2 cellular contexts compared by ENCODE assay signal in genomic region chr5:66633754-66634153, GRCh38.
A peak's percentile ranks its signal among the peaks of the same experiment; 100 is the strongest.
TF ChIP-seq lines count a peak whose summit lies in the region.

No MANE protein-coding gene starts in this region.

TF ChIP-seq in HepG2, 621 proteins besides CTCF, POLR2A, EP300 and RAD21 (continued from another document):
- TF ChIP-seq, protein P1, sequence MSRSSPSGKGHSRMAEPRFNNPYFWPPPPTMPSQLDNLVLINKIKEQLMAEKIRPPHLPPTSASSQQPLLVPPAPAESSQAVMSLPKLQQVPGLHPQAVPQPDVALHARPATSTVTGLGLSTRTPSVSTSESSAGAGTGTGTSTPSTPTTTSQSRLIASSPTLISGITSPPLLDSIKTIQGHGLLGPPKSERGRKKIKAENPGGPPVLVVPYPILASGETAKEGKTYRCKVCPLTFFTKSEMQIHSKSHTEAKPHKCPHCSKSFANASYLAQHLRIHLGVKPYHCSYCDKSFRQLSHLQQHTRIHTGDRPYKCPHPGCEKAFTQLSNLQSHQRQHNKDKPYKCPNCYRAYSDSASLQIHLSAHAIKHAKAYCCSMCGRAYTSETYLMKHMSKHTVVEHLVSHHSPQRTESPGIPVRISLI (CRISPR knock-in tag; IDR thresholded peaks at IDR 0.05; ENCODE audit: borderline replicate concordance): no peak
- peak; percentile 91; the same call in 1 of the 2 replicates for TF ChIP-seq SIX1 (CRISPR knock-in tag; IDR thresholded peaks at IDR 0.05; ENCODE audit: borderline replicate concordance)
- no peak for TF ChIP-seq ZNF572 (CRISPR knock-in tag; IDR thresholded peaks at IDR 0.05)
- no peak for TF ChIP-seq ZNF703 (CRISPR knock-in tag; IDR thresholded peaks at IDR 0.05; ENCODE audit: borderline replicate concordance)
- 0 out of 2 replicates have a peak, but pooled peaks have one; percentile 23 for TF ChIP-seq ZBTB43 (CRISPR knock-in tag; conservative IDR thresholded peaks at IDR 0.05)
- no peak for TF ChIP-seq ZNF724P (CRISPR knock-in tag; IDR thresholded peaks at IDR 0.05; ENCODE audit: borderline replicate concordance)
- TF ChIP-seq MZF1 (CRISPR knock-in tag; IDR thresholded peaks at IDR 0.05; ENCODE audit: borderline replicate concordance): no peak
- TF ChIP-seq, protein P2, sequence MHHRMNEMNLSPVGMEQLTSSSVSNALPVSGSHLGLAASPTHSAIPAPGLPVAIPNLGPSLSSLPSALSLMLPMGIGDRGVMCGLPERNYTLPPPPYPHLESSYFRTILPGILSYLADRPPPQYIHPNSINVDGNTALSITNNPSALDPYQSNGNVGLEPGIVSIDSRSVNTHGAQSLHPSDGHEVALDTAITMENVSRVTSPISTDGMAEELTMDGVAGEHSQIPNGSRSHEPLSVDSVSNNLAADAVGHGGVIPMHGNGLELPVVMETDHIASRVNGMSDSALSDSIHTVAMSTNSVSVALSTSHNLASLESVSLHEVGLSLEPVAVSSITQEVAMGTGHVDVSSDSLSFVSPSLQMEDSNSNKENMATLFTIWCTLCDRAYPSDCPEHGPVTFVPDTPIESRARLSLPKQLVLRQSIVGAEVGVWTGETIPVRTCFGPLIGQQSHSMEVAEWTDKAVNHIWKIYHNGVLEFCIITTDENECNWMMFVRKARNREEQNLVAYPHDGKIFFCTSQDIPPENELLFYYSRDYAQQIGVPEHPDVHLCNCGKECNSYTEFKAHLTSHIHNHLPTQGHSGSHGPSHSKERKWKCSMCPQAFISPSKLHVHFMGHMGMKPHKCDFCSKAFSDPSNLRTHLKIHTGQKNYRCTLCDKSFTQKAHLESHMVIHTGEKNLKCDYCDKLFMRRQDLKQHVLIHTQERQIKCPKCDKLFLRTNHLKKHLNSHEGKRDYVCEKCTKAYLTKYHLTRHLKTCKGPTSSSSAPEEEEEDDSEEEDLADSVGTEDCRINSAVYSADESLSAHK (CRISPR knock-in tag; IDR thresholded peaks at IDR 0.05; ENCODE audit: borderline replicate concordance): no peak
- TF ChIP-seq FOXA3 (CRISPR knock-in tag; IDR thresholded peaks at IDR 0.05): peak; percentile 71
- 0 out of 2 replicates have a peak, but pooled peaks have one; percentile 27 for TF ChIP-seq ZNF770 (CRISPR knock-in tag; IDR thresholded peaks at IDR 0.05)

TF ChIP-seq in WTC11, 78 proteins besides CTCF, POLR2A, EP300 and RAD21 (continued from another document):
- TF ChIP-seq AR (CRISPR knock-in tag; IDR thresholded peaks at IDR 0.05) (no peak), MLX (CRISPR knock-in tag; IDR thresholded peaks at IDR 0.05) (no peak), ZNF232 (CRISPR knock-in tag; IDR thresholded peaks at IDR 0.05) (no peak), ZNF281 (CRISPR knock-in tag; IDR thresholded peaks at IDR 0.05) (no peak), ARID4B (CRISPR knock-in tag; IDR thresholded peaks at IDR 0.05; ENCODE audit: borderline replicate concordance) (no peak), JAZF1 (CRISPR knock-in tag; IDR thresholded peaks at IDR 0.05) (no peak), AFF4 (CRISPR knock-in tag; IDR thresholded peaks at IDR 0.05; ENCODE audit: borderline replicate concordance) (no peak), GRHL2 (CRISPR knock-in tag; IDR thresholded peaks at IDR 0.05; ENCODE audit: insufficient replicate concordance, severe bottlenecking) (no peak), MYBL2 (CRISPR knock-in tag; IDR thresholded peaks at IDR 0.05) (no peak), ZNF532 (CRISPR knock-in tag; IDR thresholded peaks at IDR 0.05; ENCODE audit: borderline replicate concordance) (no peak), FOXP1 (CRISPR knock-in tag; IDR thresholded peaks at IDR 0.05; ENCODE audit: borderline replicate concordance) (no peak)
- TF ChIP-seq, protein P3, sequence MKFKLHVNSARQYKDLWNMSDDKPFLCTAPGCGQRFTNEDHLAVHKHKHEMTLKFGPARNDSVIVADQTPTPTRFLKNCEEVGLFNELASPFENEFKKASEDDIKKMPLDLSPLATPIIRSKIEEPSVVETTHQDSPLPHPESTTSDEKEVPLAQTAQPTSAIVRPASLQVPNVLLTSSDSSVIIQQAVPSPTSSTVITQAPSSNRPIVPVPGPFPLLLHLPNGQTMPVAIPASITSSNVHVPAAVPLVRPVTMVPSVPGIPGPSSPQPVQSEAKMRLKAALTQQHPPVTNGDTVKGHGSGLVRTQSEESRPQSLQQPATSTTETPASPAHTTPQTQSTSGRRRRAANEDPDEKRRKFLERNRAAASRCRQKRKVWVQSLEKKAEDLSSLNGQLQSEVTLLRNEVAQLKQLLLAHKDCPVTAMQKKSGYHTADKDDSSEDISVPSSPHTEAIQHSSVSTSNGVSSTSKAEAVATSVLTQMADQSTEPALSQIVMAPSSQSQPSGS (CRISPR knock-in tag; IDR thresholded peaks at IDR 0.05; ENCODE audit: borderline replicate concordance, low read depth): no peak
- TF ChIP-seq, protein P4, sequence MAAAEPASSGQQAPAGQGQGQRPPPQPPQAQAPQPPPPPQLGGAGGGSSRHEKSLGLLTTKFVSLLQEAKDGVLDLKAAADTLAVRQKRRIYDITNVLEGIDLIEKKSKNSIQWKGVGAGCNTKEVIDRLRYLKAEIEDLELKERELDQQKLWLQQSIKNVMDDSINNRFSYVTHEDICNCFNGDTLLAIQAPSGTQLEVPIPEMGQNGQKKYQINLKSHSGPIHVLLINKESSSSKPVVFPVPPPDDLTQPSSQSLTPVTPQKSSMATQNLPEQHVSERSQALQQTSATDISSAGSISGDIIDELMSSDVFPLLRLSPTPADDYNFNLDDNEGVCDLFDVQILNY (CRISPR knock-in tag; IDR thresholded peaks at IDR 0.05): no peak
